18 cellular contexts compared by ENCODE assay signal in the genomic region with DNA sequence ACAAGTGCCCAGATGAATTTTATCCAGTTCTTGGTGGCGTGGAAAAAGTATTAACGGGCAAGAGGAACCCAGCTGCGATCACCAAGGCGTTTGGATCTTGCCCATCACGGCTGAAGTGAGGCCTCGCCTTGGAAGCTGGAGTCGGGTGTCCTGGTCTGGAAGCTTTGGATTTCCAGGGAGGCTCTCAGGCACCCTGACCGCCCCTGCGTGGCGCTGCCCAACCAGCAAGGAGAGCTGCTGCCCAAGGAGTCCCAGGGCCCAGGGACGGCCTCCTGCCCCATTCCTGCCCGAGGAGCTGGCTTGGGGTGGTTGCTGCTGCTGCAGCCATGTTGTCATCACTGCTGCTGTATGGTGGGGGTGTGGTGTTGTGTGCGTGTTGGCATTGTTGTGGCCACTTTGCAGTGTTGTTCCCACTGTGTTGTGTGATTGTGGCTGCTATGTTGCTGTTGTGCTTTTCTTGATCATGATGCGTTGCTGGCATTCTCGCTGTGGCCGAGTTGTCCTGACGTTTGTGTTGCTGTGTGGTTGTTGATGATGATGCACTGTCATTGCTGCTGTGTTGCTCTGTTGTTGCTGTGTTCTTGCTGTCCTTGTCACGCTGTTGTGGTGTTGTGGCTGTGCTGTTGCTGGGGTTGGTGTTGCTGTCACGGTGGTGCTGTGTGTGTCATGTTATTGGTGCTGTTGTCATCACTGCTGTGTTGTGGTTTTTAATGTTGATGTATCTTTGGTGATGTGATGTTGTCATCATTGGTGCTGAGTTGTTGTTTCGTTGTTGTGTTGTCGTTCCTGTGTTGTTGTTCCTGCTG.
DNase-seq lines count a peak whose midpoint lies in the region; ATAC-seq, FAIRE-seq and TF ChIP-seq lines count a peak whose summit lies in the region.
"Had no signal": no experiment of that assay in that cellular context is flagged by ENCODE, and none has a peak within 500 bp of the region (broad histone marks: within the 10 kb centered on the region; RNA-seq: fewer than 3 reads in every experiment).

No MANE protein-coding gene starts in this region.

- H3K9me3 ChIP-seq in A549 (no peaks in the 10 kb centered on the region; the same call in 1 of the 3 replicates), astrocyte (ENCODE audit: insufficient read depth, low read depth, low read length) (no peaks in the 10 kb centered on the region), neural progenitor cell (ENCODE audit: low read depth) (no peaks in the 10 kb centered on the region)
- H3K9me3 ChIP-seq: Caco-2 had no signal

- H3K36me3 Mint-ChIP-seq in astrocyte (ENCODE audit: low read depth, unreplicated experiment) = no peaks in the 10 kb centered on the region
- no peaks in the 10 kb centered on the region for H3K36me3 Mint-ChIP-seq in endothelial cell (ENCODE audit: low read depth, unreplicated experiment)
- no peaks in the 10 kb centered on the region for H3K36me3 Mint-ChIP-seq in neural progenitor cell
- no peaks in the 10 kb centered on the region for H3K36me3 Mint-ChIP-seq in stimulated activated memory B cell treated with anti-CD40 and anti-IgM and Interleukin-4, amounts not matched to agents 10 μg/mL and 1 μg/mL and 100 μg/mL, for 72 hours
- H3K36me3 Mint-ChIP-seq: CD8-positive, alpha-beta memory T cell; IgD-negative memory B cell had no signal

- DNase-seq in A549 (ENCODE audit: low read depth in 1 of 2, low spot score in 1 of 2) (no peak), astrocyte (ENCODE audit: low read depth) (no peak), endothelial cell (ENCODE audit: low spot score) (no peak), neural progenitor cell (ENCODE audit: low spot score) (no peak), GDM1 (lab: John Stamatoyannopoulos, UW) (no peak), SIG-M5 treated with dmso at 0.1 percent for 504 hours (lab: John Stamatoyannopoulos, UW; ENCODE audit: unreplicated experiment) (no peak)
- DNase-seq: AML-193; Caco-2; CD8-positive, alpha-beta memory T cell; DND-41; GF-D8; HCEC 1CT had no signal

- TF ChIP-seq CTCF in A549 (IDR thresholded peaks at IDR 0.05) (no peak), astrocyte (IDR thresholded peaks at IDR 0.05; ENCODE audit: insufficient read depth, low read depth, low read length) (no peak), endothelial cell (IDR thresholded peaks at IDR 0.05; ENCODE audit: unreplicated experiment) (no peak), neural progenitor cell (IDR thresholded peaks at IDR 0.05) (no peak)

- no peak for TF ChIP-seq RAD21 in A549 (conservative IDR thresholded peaks at IDR 0.05 in 1 of 2, IDR thresholded peaks at IDR 0.05 in 1 of 2)

- no peak for TF ChIP-seq EP300 in A549 (IDR thresholded peaks at IDR 0.05)

- no peak overlapping the region for H3K9ac ChIP-seq in astrocyte (ENCODE audit: low read length)
- H3K9ac ChIP-seq in neural progenitor cell = no peak overlapping the region
- H3K9ac ChIP-seq: BLaER1 had no signal

- TF ChIP-seq POLR2A in A549 (IDR thresholded peaks at IDR 0.05; ENCODE audit: low read length) = no peak

- ATAC-seq in A549 (no peak), HG03039 (IDR thresholded peaks at IDR 0.05; ENCODE audit: unreplicated experiment) (no peak)
- no peak for ATAC-seq in stimulated activated memory B cell treated with anti-CD40 and anti-IgM and Interleukin-4, amounts not matched to agents 10 μg/mL and 1 μg/mL and 100 μg/mL, for 72 hours

- H3K4me1 Mint-ChIP-seq in astrocyte (ENCODE audit: low read depth, unreplicated experiment) (peaks cover 21% of the 10 kb centered on the region), endothelial cell (ENCODE audit: unreplicated experiment) (peaks cover 2% of the 10 kb centered on the region), neural progenitor cell (peaks cover 18% of the 10 kb centered on the region)
- no peaks in the 10 kb centered on the region for H3K4me1 Mint-ChIP-seq in stimulated activated memory B cell treated with anti-CD40 and anti-IgM and Interleukin-4, amounts not matched to agents 10 μg/mL and 1 μg/mL and 100 μg/mL, for 72 hours
- H3K4me1 Mint-ChIP-seq: CD8-positive, alpha-beta memory T cell; IgD-negative memory B cell had no signal

- H3K27ac ChIP-seq in A549 (no peak overlapping the region), astrocyte (ENCODE audit: low read depth, low read length) (no peak overlapping the region), neural progenitor cell (no peak overlapping the region)
- H3K27ac ChIP-seq: 22Rv1, BLaER1 had no signal

- H3K4me3 ChIP-seq in A549 = no peak overlapping the region
- H3K4me3 ChIP-seq in astrocyte (ENCODE audit: insufficient read depth, low read depth, low read length) = no peak overlapping the region
- H3K4me3 ChIP-seq in neural progenitor cell = no peak overlapping the region
- H3K4me3 ChIP-seq: BLaER1 had no signal

- H3K4me1 ChIP-seq in A549 = peaks cover 32% of the 10 kb centered on the region
- peaks cover 19% of the 10 kb centered on the region for H3K4me1 ChIP-seq in astrocyte (ENCODE audit: insufficient read depth, low read length)
- H3K4me1 ChIP-seq in neural progenitor cell = peaks cover 10% of the 10 kb centered on the region
- H3K4me1 ChIP-seq: BLaER1 had no signal

- H3K9me3 Mint-ChIP-seq in astrocyte (ENCODE audit: unreplicated experiment) = no peaks in the 10 kb centered on the region
- no peaks in the 10 kb centered on the region for H3K9me3 Mint-ChIP-seq in endothelial cell (ENCODE audit: unreplicated experiment)
- H3K9me3 Mint-ChIP-seq in neural progenitor cell = peaks cover 3% of the 10 kb centered on the region
- peaks cover 4% of the 10 kb centered on the region for H3K9me3 Mint-ChIP-seq in stimulated activated memory B cell treated with anti-CD40 and anti-IgM and Interleukin-4, amounts not matched to agents 10 μg/mL and 1 μg/mL and 100 μg/mL, for 72 hours

- H3K27me3 Mint-ChIP-seq in astrocyte (ENCODE audit: low read depth, unreplicated experiment) (peaks cover 12% of the 10 kb centered on the region), endothelial cell (ENCODE audit: unreplicated experiment) (no peaks in the 10 kb centered on the region), neural progenitor cell (ENCODE audit: insufficient read depth, low read depth) (peaks cover 5% of the 10 kb centered on the region)
- H3K27me3 Mint-ChIP-seq in stimulated activated memory B cell treated with anti-CD40 and anti-IgM and Interleukin-4, amounts not matched to agents 10 μg/mL and 1 μg/mL and 100 μg/mL, for 72 hours = peaks cover 21% of the 10 kb centered on the region

- H3K36me3 ChIP-seq in astrocyte (ENCODE audit: insufficient read depth, low read length) (no peaks in the 10 kb centered on the region), neural progenitor cell (no peaks in the 10 kb centered on the region)
- H3K36me3 ChIP-seq: BLaER1 had no signal

- H3K4me3 Mint-ChIP-seq in astrocyte (ENCODE audit: unreplicated experiment) (no peak overlapping the region), endothelial cell (ENCODE audit: unreplicated experiment) (no peak overlapping the region), neural progenitor cell (peak overlapping the region; percentile 16)
- H3K4me3 Mint-ChIP-seq in stimulated activated memory B cell treated with anti-CD40 and anti-IgM and Interleukin-4, amounts not matched to agents 10 μg/mL and 1 μg/mL and 100 μg/mL, for 72 hours = no peak overlapping the region
- H3K4me3 Mint-ChIP-seq: CD8-positive, alpha-beta memory T cell; IgD-negative memory B cell had no signal

- H2AFZ ChIP-seq in astrocyte (ENCODE audit: low read depth, low read length) = no peak overlapping the region
- H2AFZ ChIP-seq in neural progenitor cell (replicated peaks) = no peak overlapping the region

- H3K4me2 ChIP-seq in A549 (no peak overlapping the region), astrocyte (ENCODE audit: low read length) (no peak overlapping the region), neural progenitor cell (no peak overlapping the region)
- H3K4me2 ChIP-seq: BLaER1 had no signal

- no peaks in the 10 kb centered on the region for H4K20me1 ChIP-seq in astrocyte (ENCODE audit: insufficient read depth, low read length)
- no peaks in the 10 kb centered on the region for H4K20me1 ChIP-seq in neural progenitor cell (ENCODE audit: low read depth)
- H4K20me1 ChIP-seq: BLaER1 had no signal

- WGBS in A549 (ENCODE audit: missing lambda C conversion rate) = 81% methylated on average over 19 of the region's 21 CpGs

- H3K27me3 ChIP-seq in astrocyte (ENCODE audit: insufficient read depth, low read length) (no peaks in the 10 kb centered on the region), neural progenitor cell (no peaks in the 10 kb centered on the region)
- H3K27me3 ChIP-seq: BLaER1 had no signal

- CTCF ChIA-PET in A549 (lab: Yijun Ruan, JAX) = interaction anchor here (0.7 kb wide), 1 partner anchor 11 kb away, joined by 3 read pairs; no protein-coding TSS in a partner anchor

- H3K27ac Mint-ChIP-seq in astrocyte (ENCODE audit: unreplicated experiment) (peak overlapping the region; percentile 17), endothelial cell (ENCODE audit: unreplicated experiment) (peak overlapping the region; percentile 2), neural progenitor cell (peak overlapping the region; percentile 3)
- H3K27ac Mint-ChIP-seq in stimulated activated memory B cell treated with anti-CD40 and anti-IgM and Interleukin-4, amounts not matched to agents 10 μg/mL and 1 μg/mL and 100 μg/mL, for 72 hours = no peak overlapping the region
- H3K27ac Mint-ChIP-seq: CD8-positive, alpha-beta memory T cell; IgD-negative memory B cell had no signal

- FAIRE-seq in A549 (lab: Jason Lieb, UNC) (peak; percentile 18), astrocyte (lab: Jason Lieb, UNC) (no peak)
- FAIRE-seq: GM19239 had no signal

- POLR2A ChIA-PET in A549 (lab: Yijun Ruan, JAX) = no interaction called here

- H3K79me2 ChIP-seq in astrocyte (ENCODE audit: insufficient read depth, low read length) (no peaks in the 10 kb centered on the region), neural progenitor cell (ENCODE audit: low read depth) (no peaks in the 10 kb centered on the region)

- H3F3A ChIP-seq in neural progenitor cell (ENCODE audit: low read depth) = no peaks in the 10 kb centered on the region

TF ChIP-seq in A549, 52 proteins besides CTCF, POLR2A, EP300 and RAD21:
- TF ChIP-seq CEBPB (IDR thresholded peaks at IDR 0.05) = no peak
